ENCODE assay signal across 8 cellular contexts in genomic region chr6:33622456-33623431, GRCh38. TPM values are rescaled to one million over a fixed set of nuclear protein-coding genes. Genes with fewer than 3 reads are reported as not detected.
A peak's percentile ranks its signal among the peaks of the same experiment; 100 is the strongest.
DNase-seq lines count a peak whose midpoint lies in the region; ATAC-seq and TF ChIP-seq lines count a peak whose summit lies in the region.

No MANE protein-coding gene starts in this region.

- peak overlapping the region; percentile 89 to 98 (median 96) for H3K27ac Mint-ChIP-seq in CD8-positive, alpha-beta memory T cell
- H3K27ac Mint-ChIP-seq in natural killer cell = peak overlapping the region; percentile 64 to 94

- peaks cover 33% of the 10 kb centered on the region for H3K4me1 ChIP-seq in CD8-positive, alpha-beta memory T cell (ENCODE audit: insufficient read depth, low read length)

- H3K27me3 Mint-ChIP-seq in CD8-positive, alpha-beta memory T cell = no peaks in the 10 kb centered on the region
- H3K27me3 Mint-ChIP-seq in natural killer cell (ENCODE audit: low read depth in 2 of 2) = no peaks in the 10 kb centered on the region

- H3K9me3 ChIP-seq in CD8-positive, alpha-beta memory T cell (ENCODE audit: low read length) = no peaks in the 10 kb centered on the region

- DNase-seq in CD8-positive, alpha-beta memory T cell = no peak
- no peak for DNase-seq in LNCaP clone FGC (ENCODE audit: low read depth)
- peak; percentile 19 for DNase-seq in dermis blood vessel endothelial cell
- no peak for DNase-seq in natural killer cell
- DNase-seq in iPS-NIHi7 (ENCODE audit: extremely low spot score) = no peak
- no peak for DNase-seq in cerebellum (ENCODE audit: low spot score)
- no peak for DNase-seq in GF-D8 (lab: John Stamatoyannopoulos, UW)

- POLR2A ChIA-PET in CD8-positive, alpha-beta memory T cell (lab: Charles Lee) = interaction anchor here (1.5 to 2.7 kb wide), 6 partner anchors 10 to 192 kb away, joined by 4 to 12 read pairs (median 6); partner anchors contain the start of gene UQCC2

- H3K4me3 ChIP-seq in CD8-positive, alpha-beta memory T cell (ENCODE audit: low read length) = peak overlapping the region; percentile 87
- peak overlapping the region; percentile 84 for H3K4me3 ChIP-seq in LNCaP clone FGC (ENCODE audit: low read depth, low read length)

- CTCF ChIA-PET in CD8-positive, alpha-beta memory T cell (lab: Charles Lee) = interaction anchor here (1.0 to 2.2 kb wide), 4 partner anchors 33 to 89 kb away, joined by 3 to 8 read pairs (median 3); partner anchors contain the start of gene UQCC2

- H3K9me3 Mint-ChIP-seq in CD8-positive, alpha-beta memory T cell = no peaks in the 10 kb centered on the region
- H3K9me3 Mint-ChIP-seq in natural killer cell = no peaks in the 10 kb centered on the region

- peaks cover 56 to 71% (median 63%) of the 10 kb centered on the region in 3 donors for H3K4me1 Mint-ChIP-seq in CD8-positive, alpha-beta memory T cell
- peaks cover 36 to 58% of the 10 kb centered on the region in 2 donors for H3K4me1 Mint-ChIP-seq in natural killer cell

- H3K36me3 Mint-ChIP-seq in CD8-positive, alpha-beta memory T cell = peaks cover 0 to 42% (median 0%) of the 10 kb centered on the region in 3 donors
- H3K36me3 Mint-ChIP-seq in natural killer cell = no peaks in the 10 kb centered on the region

- H3K36me3 ChIP-seq in CD8-positive, alpha-beta memory T cell (ENCODE audit: insufficient read depth, low read length) = peaks cover 4% of the 10 kb centered on the region

- intact Hi-C loops in natural killer cell (cut with micrococcal nuclease) = no loop called here

- ATAC-seq in natural killer cell = peak in 1 of 3 donors; percentile 13
- ATAC-seq in HG03457 (IDR thresholded peaks at IDR 0.05; ENCODE audit: unreplicated experiment) = no peak

- H3K4me3 Mint-ChIP-seq in CD8-positive, alpha-beta memory T cell = peak overlapping the region; percentile 90 to 98 (median 92)
- peak overlapping the region; percentile 80 for H3K4me3 Mint-ChIP-seq in natural killer cell

- TF ChIP-seq CTCF in LNCaP clone FGC (IDR thresholded peaks at IDR 0.05; ENCODE audit: control insufficient read depth, extremely low read depth, insufficient read depth) (no peak), natural killer cell (IDR thresholded peaks at IDR 0.05) (no peak)

- no peaks in the 10 kb centered on the region for H3K27me3 ChIP-seq in CD8-positive, alpha-beta memory T cell (ENCODE audit: insufficient read depth, low read length, poor library complexity, severe bottlenecking)

- H3K27ac ChIP-seq in CD8-positive, alpha-beta memory T cell (ENCODE audit: low read depth, low read length) = peak overlapping the region; percentile 89

RNA-seq across cellular contexts. Expression of gene ITPR3, which starts 1.6 kb away (rescaled TPM):
- 10 to 100 TPM; 42.0 to 43.3 TPM for total RNA-seq in CD8-positive, alpha-beta memory T cell
- polyA plus RNA-seq in CD8-positive, alpha-beta memory T cell = 7.9 TPM
- total RNA-seq in dermis blood vessel endothelial cell (26.9 and 42.0 TPM in 2 replicates), natural killer cell (10 to 100 TPM; 45.5 to 66.7 (median 46.0) TPM), cerebellum (5.2 TPM)

RNA-seq across cellular contexts. Expression of gene BAK1, which starts 42.7 kb away (rescaled TPM):
- 10 to 100 TPM; 48.5 to 50.1 TPM for total RNA-seq in CD8-positive, alpha-beta memory T cell
- 43.4 TPM for polyA plus RNA-seq in CD8-positive, alpha-beta memory T cell
- total RNA-seq in dermis blood vessel endothelial cell (23.5 and 24.3 TPM in 2 replicates), natural killer cell (10 to 100 TPM; 36.3 to 49.8 (median 40.7) TPM), cerebellum (4.8 TPM)
